Comparison of ENCODE assay signal across 19 cellular contexts in genomic region chr14:105503296-105503640, GRCh38. TPM values are rescaled to one million over a fixed set of nuclear protein-coding genes. Genes with fewer than 3 reads are reported as not detected.
DNase-seq lines count a peak whose midpoint lies in the region; ATAC-seq, FAIRE-seq and TF ChIP-seq lines count a peak whose summit lies in the region.
"Had no signal": no experiment of that assay in that cellular context is flagged by ENCODE, and none has a peak within 500 bp of the region (broad histone marks: within the 10 kb centered on the region; RNA-seq: fewer than 3 reads in every experiment).

No MANE protein-coding gene starts in this region.

- peaks cover 6% of the 10 kb centered on the region for H3K4me1 Mint-ChIP-seq in T-helper 2 cell treated with Interferon-gamma antibody and Interleukin-4, amounts not matched to agents 5 μg/mL and 100 μg/mL, for 36 hours (ENCODE audit: low read depth)
- H3K4me1 Mint-ChIP-seq in effector memory CD8-positive, alpha-beta T cell (ENCODE audit: low read depth in 2 of 2): peaks cover 0 to 4% of the 10 kb centered on the region in 2 donors
- H3K4me1 Mint-ChIP-seq in stimulated activated effector memory CD8-positive, alpha-beta T cell treated with anti-CD3 and anti-CD28 coated beads, Interleukin-12 subunit alpha, Interleukin-12 subunit beta, amount 100 ng/mL, for 72 hours: no peaks in the 10 kb centered on the region
- no peaks in the 10 kb centered on the region for H3K4me1 Mint-ChIP-seq in mesothelial cell of epicardium

- H3K4me3 ChIP-seq in lower leg skin (ENCODE audit: low read depth, poor library complexity, severe bottlenecking): no peak overlapping the region
- H3K4me3 ChIP-seq: BLaER1 treated with 17β-estradiol and CSF1 and Interleukin-3, amounts not matched to agents 10 nM and 100 nM had no signal

- TF ChIP-seq CTCF in lower leg skin (IDR thresholded peaks at IDR 0.05) (no peak), mesothelial cell of epicardium (IDR thresholded peaks at IDR 0.05; ENCODE audit: unreplicated experiment) (no peak)

- H3K4me3 Mint-ChIP-seq in T-helper 2 cell treated with Interferon-gamma antibody and Interleukin-4, amounts not matched to agents 5 μg/mL and 100 μg/mL, for 36 hours: no peak overlapping the region
- peak overlapping the region; percentile 18 to 41 for H3K4me3 Mint-ChIP-seq in effector memory CD8-positive, alpha-beta T cell
- no peak overlapping the region for H3K4me3 Mint-ChIP-seq in stimulated activated effector memory CD8-positive, alpha-beta T cell treated with anti-CD3 and anti-CD28 coated beads, Interleukin-12 subunit alpha, Interleukin-12 subunit beta, amount 100 ng/mL, for 72 hours
- no peak overlapping the region for H3K4me3 Mint-ChIP-seq in mesothelial cell of epicardium

- FAIRE-seq in GM12892 (lab: Jason Lieb, UNC): no peak

- no peak for ATAC-seq in effector memory CD8-positive, alpha-beta T cell (replicated peaks)
- peak; percentile 8 for ATAC-seq in stimulated activated effector memory CD8-positive, alpha-beta T cell treated with anti-CD3 and anti-CD28 coated beads, Interleukin-12 subunit alpha, Interleukin-12 subunit beta, amount 100 ng/mL, for 72 hours
- ATAC-seq: PC-3 had no signal

- H3K9me3 Mint-ChIP-seq in T-helper 2 cell treated with Interferon-gamma antibody and Interleukin-4, amounts not matched to agents 5 μg/mL and 100 μg/mL, for 36 hours: no peaks in the 10 kb centered on the region
- H3K9me3 Mint-ChIP-seq in effector memory CD8-positive, alpha-beta T cell: no peaks in the 10 kb centered on the region
- no peaks in the 10 kb centered on the region for H3K9me3 Mint-ChIP-seq in stimulated activated effector memory CD8-positive, alpha-beta T cell treated with anti-CD3 and anti-CD28 coated beads, Interleukin-12 subunit alpha, Interleukin-12 subunit beta, amount 100 ng/mL, for 72 hours
- H3K9me3 Mint-ChIP-seq in mesothelial cell of epicardium: no peaks in the 10 kb centered on the region

- intact Hi-C loops in lower leg skin (cut with DNase I; ENCODE audit: low total_unique reads): no loop called here

- H3K27ac Mint-ChIP-seq in T-helper 2 cell treated with Interferon-gamma antibody and Interleukin-4, amounts not matched to agents 5 μg/mL and 100 μg/mL, for 36 hours: peak overlapping the region; percentile 14
- peak overlapping the region; percentile 87 to 91 for H3K27ac Mint-ChIP-seq in effector memory CD8-positive, alpha-beta T cell
- no peak overlapping the region for H3K27ac Mint-ChIP-seq in stimulated activated effector memory CD8-positive, alpha-beta T cell treated with anti-CD3 and anti-CD28 coated beads, Interleukin-12 subunit alpha, Interleukin-12 subunit beta, amount 100 ng/mL, for 72 hours
- no peak overlapping the region for H3K27ac Mint-ChIP-seq in mesothelial cell of epicardium

- no peak for DNase-seq in T-helper 2 cell treated with Interferon-gamma antibody and Interleukin-4, amounts not matched to agents 5 μg/mL and 100 μg/mL, for 36 hours (ENCODE audit: low spot score)
- DNase-seq in T-helper 2 cell (no peak), GM12892 (ENCODE audit: insufficient read length) (peak; percentile 21), lower leg skin (ENCODE audit: low spot score in 2 of 2) (no peak), AG20443 (ENCODE audit: low spot score) (no peak), mesothelial cell of epicardium (ENCODE audit: low spot score in 2 of 2, unreplicated experiment in 2 of 2) (no peak)
- DNase-seq in effector memory CD8-positive, alpha-beta T cell: no peak
- no peak for DNase-seq in stimulated activated effector memory CD8-positive, alpha-beta T cell treated with anti-CD3 and anti-CD28 coated beads, Interleukin-12 subunit alpha, Interleukin-12 subunit beta, amount 100 ng/mL, for 72 hours (ENCODE audit: low spot score in 2 of 2)
- DNase-seq: GF-D8, KBM-7, MV-4-11, NCI-H1417, NCI-H2029, NCI-H2171 treated with DMSO at 0.1 percent for 48 hours, NCI-H446 treated with DMSO at 0.1 percent for 48 hours, NCI-H748 treated with DMSO at 0.1 percent for 48 hours, PC-3 had no signal

- H3K36me3 Mint-ChIP-seq in T-helper 2 cell treated with Interferon-gamma antibody and Interleukin-4, amounts not matched to agents 5 μg/mL and 100 μg/mL, for 36 hours (ENCODE audit: low read depth): no peaks in the 10 kb centered on the region
- H3K36me3 Mint-ChIP-seq in effector memory CD8-positive, alpha-beta T cell (ENCODE audit: insufficient read depth): peaks cover 62% of the 10 kb centered on the region
- H3K36me3 Mint-ChIP-seq in stimulated activated effector memory CD8-positive, alpha-beta T cell treated with anti-CD3 and anti-CD28 coated beads, Interleukin-12 subunit alpha, Interleukin-12 subunit beta, amount 100 ng/mL, for 72 hours: peaks cover 13% of the 10 kb centered on the region
- no peaks in the 10 kb centered on the region for H3K36me3 Mint-ChIP-seq in mesothelial cell of epicardium

- H3K27me3 Mint-ChIP-seq in T-helper 2 cell treated with Interferon-gamma antibody and Interleukin-4, amounts not matched to agents 5 μg/mL and 100 μg/mL, for 36 hours (ENCODE audit: low read depth): peaks cover 6% of the 10 kb centered on the region
- H3K27me3 Mint-ChIP-seq in effector memory CD8-positive, alpha-beta T cell: peaks cover 0 to 25% of the 10 kb centered on the region in 2 donors
- H3K27me3 Mint-ChIP-seq in mesothelial cell of epicardium (ENCODE audit: low read depth): peaks cover 19% of the 10 kb centered on the region

- no peak for TF ChIP-seq POLR2A in GM12892 (IDR thresholded peaks at IDR 0.05; ENCODE audit: low read depth, low read length)
- no peak for TF ChIP-seq POLR2A in lower leg skin (IDR thresholded peaks at IDR 0.05)

- 82 to 86% methylated on average over 7 of the region's 7 CpGs for WGBS in lower leg skin, 2 donors

RNA-seq across cellular contexts. Expression of gene TEDC1, which starts 12.2 kb away (rescaled TPM):
- 2.0 TPM for polyA plus RNA-seq in GM12892 (2012; ENCODE audit: missing spikeins)
- total RNA-seq in lower leg skin: 10 to 100 TPM in 1 of 4 donors, 1 to 10 TPM in 3; 2.8 to 16.9 (median 5.4) TPM
- 13.4 to 14.9 TPM (median 13.6 TPM) in 3 replicates for total RNA-seq in mesothelial cell of epicardium

RNA-seq across cellular contexts. Expression of gene CRIP1, which starts 16.6 kb away (rescaled TPM):
- polyA plus RNA-seq in GM12892 (2012; ENCODE audit: missing spikeins): 378 TPM
- total RNA-seq in lower leg skin: 100 to 1,000 TPM in 1 of 4 donors, 10 to 100 TPM in 3; 13.1 to 103 (median 63.2) TPM
- total RNA-seq in mesothelial cell of epicardium: 17.1 to 28.2 TPM (median 26.6 TPM) in 3 replicates
- total RNA-seq: H4 had no signal

RNA-seq across cellular contexts. Expression of gene TMEM121, which starts 23.1 kb away (rescaled TPM):
- polyA plus RNA-seq in GM12892 (2012; ENCODE audit: missing spikeins): not detected
- total RNA-seq in lower leg skin: 1 to 10 TPM in 3 of 4 donors, under 1 TPM in 1; 0.99 to 5.4 (median 4.0) TPM
- 4.3 to 6.0 TPM (median 5.6 TPM) in 3 replicates for total RNA-seq in mesothelial cell of epicardium

RNA-seq across cellular contexts. Expression of gene CRIP2, which starts 28.6 kb away (rescaled TPM):
- polyA plus RNA-seq in GM12892 (2012; ENCODE audit: missing spikeins): not detected
- 100 to 1,000 TPM; 103 to 203 (median 141) TPM for total RNA-seq in lower leg skin
- total RNA-seq in mesothelial cell of epicardium: 19.2 to 20.9 TPM (median 19.4 TPM) in 3 replicates

Comparison
In these comparisons a context has a peak if more than half of its experiments do, and no peak if none do; other contexts are left out.
1. H3K27ac Mint-ChIP-seq: peak in T-helper 2 cell treated with Interferon-gamma antibody and Interleukin-4, amounts not matched to agents 5 μg/mL and 100 μg/mL, for 36 hours (single experiment) and effector memory CD8-positive, alpha-beta T cell (2 of 2); none in stimulated activated effector memory CD8-positive, alpha-beta T cell treated with anti-CD3 and anti-CD28 coated beads, Interleukin-12 subunit alpha, Interleukin-12 subunit beta, amount 100 ng/mL, for 72 hours (single experiment) and mesothelial cell of epicardium (single experiment).
2. H3K4me3 Mint-ChIP-seq: peak in effector memory CD8-positive, alpha-beta T cell (2 of 2); none in T-helper 2 cell treated with Interferon-gamma antibody and Interleukin-4, amounts not matched to agents 5 μg/mL and 100 μg/mL, for 36 hours (single experiment), stimulated activated effector memory CD8-positive, alpha-beta T cell treated with anti-CD3 and anti-CD28 coated beads, Interleukin-12 subunit alpha, Interleukin-12 subunit beta, amount 100 ng/mL, for 72 hours (single experiment) and mesothelial cell of epicardium (single experiment).